In genomic region chr1:179311149-179311700, GRCh38 we compare ENCODE assay signal across 24 cellular contexts. TPM values are rescaled to one million over a fixed set of nuclear protein-coding genes. Genes with fewer than 3 reads are reported as not detected.
DNase-seq lines count a peak whose midpoint lies in the region; ATAC-seq, FAIRE-seq and TF ChIP-seq lines count a peak whose summit lies in the region.
"Had no signal": no experiment of that assay in that cellular context is flagged by ENCODE, and none has a peak within 500 bp of the region (broad histone marks: within the 10 kb centered on the region; RNA-seq: fewer than 3 reads in every experiment).

No MANE protein-coding gene starts in this region.

- H3K9ac ChIP-seq in keratinocyte (ENCODE audit: control insufficient read depth, extremely low read depth, insufficient read depth, low read length), result peak overlapping the region; percentile 48
- H3K9ac ChIP-seq: BLaER1 had no signal

- peaks cover 59% of the 10 kb centered on the region for H3K79me2 ChIP-seq in keratinocyte (ENCODE audit: control insufficient read depth, insufficient read depth, low read length)

- DNase-seq in Right ventricle myocardium superior (no peak), left cardiac atrium (no peak), adrenal gland (no peak), keratinocyte (ENCODE audit: low read depth, low spot score) (no peak), upper lobe of right lung (no peak), NCI-H2029 (lab: John Stamatoyannopoulos, UW) (no peak), DMS153 treated with DMSO at 0.1 percent for 48 hours (lab: John Stamatoyannopoulos, UW; ENCODE audit: unreplicated experiment) (no peak)
- DNase-seq: activated gamma-delta T cell treated with Interleukin-2 at 50 U/mL for 16 hours; COR-L47; DND-41; heart right ventricle; midbrain; NCI-H1694; NCI-H2171; NCI-H524; nephron progenitor cell; NK-92 treated with Interleukin-12 subunit alpha and Interleukin-12 subunit beta, amount 100 ng/mL, for 24 hours had no signal

- no peaks in the 10 kb centered on the region for H4K20me1 ChIP-seq in keratinocyte (ENCODE audit: control insufficient read depth, extremely low read depth, insufficient read depth, low read length)

- H3K27ac ChIP-seq in adrenal gland (peak overlapping the region in 4 of 5 donors; percentile 16 to 78 (median 44)), keratinocyte (ENCODE audit: control insufficient read depth, insufficient read depth, low read length) (peak overlapping the region; percentile 95), upper lobe of right lung (peak overlapping the region; percentile 15)
- H3K27ac ChIP-seq: BLaER1 had no signal

- H3K9me3 ChIP-seq in adrenal gland (replicated peaks in 1 of 3) (no peaks in the 10 kb centered on the region), keratinocyte (ENCODE audit: control insufficient read depth, low read depth, low read length) (no peaks in the 10 kb centered on the region), upper lobe of right lung (no peaks in the 10 kb centered on the region)
- H3K9me3 ChIP-seq: BLaER1, heart right ventricle had no signal

- no peaks in the 10 kb centered on the region for H3K9me1 ChIP-seq in keratinocyte (ENCODE audit: control insufficient read depth, extremely low read depth, insufficient read depth, low read length)

- no peak for FAIRE-seq in keratinocyte (lab: Jason Lieb, UNC)

- H3K4me3 ChIP-seq in adrenal gland, result no peak overlapping the region
- H3K4me3 ChIP-seq in keratinocyte (ENCODE audit: control insufficient read depth in 2 of 3, extremely low read depth in 1 of 3, insufficient read depth in 2 of 3, low read depth in 1 of 3, low read length in 3 of 3), result no peak overlapping the region
- H3K4me3 ChIP-seq in upper lobe of right lung, result no peak overlapping the region
- H3K4me3 ChIP-seq: BLaER1, heart right ventricle had no signal

- no peaks in the 10 kb centered on the region for H3K27me3 ChIP-seq in adrenal gland
- no peaks in the 10 kb centered on the region for H3K27me3 ChIP-seq in keratinocyte (ENCODE audit: control insufficient read depth, extremely low read depth, insufficient read depth, low read length)
- no peaks in the 10 kb centered on the region for H3K27me3 ChIP-seq in upper lobe of right lung
- H3K27me3 ChIP-seq: BLaER1, heart right ventricle had no signal

- H3K36me3 ChIP-seq in adrenal gland (replicated peaks in 1 of 2) (peaks cover 0 to 15% of the 10 kb centered on the region in 2 donors), keratinocyte (ENCODE audit: control insufficient read depth in 2 of 2, extremely low read depth in 1 of 2, insufficient read depth in 2 of 2, low read length in 2 of 2) (peaks cover 4 to 13% of the 10 kb centered on the region in 2 experiments), upper lobe of right lung (peaks cover 17% of the 10 kb centered on the region)

- H3K4me1 ChIP-seq in adrenal gland (replicated peaks in 1 of 2) (peaks cover 11 to 46% of the 10 kb centered on the region in 2 donors), keratinocyte (ENCODE audit: control insufficient read depth, extremely low read depth, insufficient read depth, low read length) (peaks cover 18% of the 10 kb centered on the region), upper lobe of right lung (no peaks in the 10 kb centered on the region)
- H3K4me1 ChIP-seq: BLaER1 had no signal

- dilution Hi-C loops in keratinocyte (cut with MboI; ENCODE audit: extremely low pct_ligation_motif_present, low sequenced_read_pairs), result no loop called here

- H3K4me2 ChIP-seq in keratinocyte (ENCODE audit: control insufficient read depth, extremely low read depth, insufficient read depth, low read depth, low read length), result peak overlapping the region; percentile 69
- H3K4me2 ChIP-seq: BLaER1 had no signal

- intact Hi-C loops in Right ventricle myocardium superior (cut with DNase I), result no loop called here
- intact Hi-C loops in left cardiac atrium (cut with DNase I), result no loop called here
- intact Hi-C loops in adrenal gland (cut with DNase I), result no loop called here
- intact Hi-C loops in upper lobe of right lung (cut with DNase I), result no loop called here

- TF ChIP-seq CTCF in adrenal gland (IDR thresholded peaks at IDR 0.05) (no peak), keratinocyte (optimal IDR thresholded peaks at IDR 0.05 in 1 of 3, IDR thresholded peaks at IDR 0.05 in 1 of 3, conservative IDR thresholded peaks at IDR 0.05 in 1 of 3; ENCODE audit: extremely low read depth in 1 of 3, insufficient read depth in 2 of 3, low read length in 3 of 3) (no peak), upper lobe of right lung (IDR thresholded peaks at IDR 0.05) (no peak)

- 73 to 81% (median 77%) methylated on average over 5 of the region's 5 CpGs for WGBS in adrenal gland, 4 donors

- no peak for TF ChIP-seq POLR2A in adrenal gland (IDR thresholded peaks at IDR 0.05)

- H2AFZ ChIP-seq in keratinocyte (ENCODE audit: control insufficient read depth, low read length), result no peak overlapping the region

- ATAC-seq in Right ventricle myocardium superior (ENCODE audit: poor library complexity) (peak; percentile 53), left cardiac atrium (no peak), upper lobe of right lung (no peak), HG02970 (IDR thresholded peaks at IDR 0.05; ENCODE audit: low FRiP score, unreplicated experiment) (no peak)
- ATAC-seq: left lobe of liver, Panc1 had no signal

RNA-seq across cellular contexts. Expression of gene SOAT1, which starts 17.6 kb away (rescaled TPM):
- total RNA-seq in Right ventricle myocardium superior (8.5 TPM), left cardiac atrium (10 to 100 TPM; 20.6 to 21.8 TPM), adrenal gland (100 to 1,000 TPM; 127 to 803 (median 239) TPM), upper lobe of right lung (116 TPM)
- polyA plus RNA-seq in adrenal gland (100 to 1,000 TPM in 1 of 3 donors, 10 to 100 TPM in 2; 36.9 to 675 (median 49.4) TPM), keratinocyte (46.7 to 62.9 TPM (median 49.6 TPM) in 3 replicates)
- 8.2 TPM for polyA plus RNA-seq in keratinocyte (2011; ENCODE audit: low read depth)
- polyA plus RNA-seq in keratinocyte (2011; cell fraction: cytosol; rRNA removed), result 14.7 and 41.8 TPM in 2 replicates
- 73.1 and 94.5 TPM in 2 replicates for polyA plus RNA-seq in keratinocyte (2011; cell fraction: nucleus; rRNA removed)
- polyA plus RNA-seq in keratinocyte (2012; ENCODE audit: low replicate concordance), result 12.5 and 33.5 TPM in 2 replicates
- 30.6 to 119 TPM (median 78.3 TPM) in 3 replicates for polyA minus RNA-seq in keratinocyte
- 17.8 TPM for polyA minus RNA-seq in keratinocyte (2011; cell fraction: cytosol; rRNA and poly(A)+ RNA removed)
- polyA minus RNA-seq in keratinocyte (2011; cell fraction: nucleus; rRNA and poly(A)+ RNA removed), result 43.9 and 109 TPM in 2 replicates

RNA-seq across cellular contexts. Expression of gene AXDND1, which starts 54.5 kb away (rescaled TPM):
- total RNA-seq in Right ventricle myocardium superior, result not detected
- total RNA-seq in left cardiac atrium, result under 1 TPM in 1 of 2 donors, not detected in 1; 0.44 TPM
- total RNA-seq in adrenal gland, result 10 to 100 TPM in 1 of 8 donors, 1 to 10 TPM in 6, not detected in 1; 1.2 to 24.6 (median 3.6) TPM
- polyA plus RNA-seq in adrenal gland, result 1 to 10 TPM; 1.3 to 4.0 (median 3.8) TPM
- polyA plus RNA-seq in keratinocyte, result 0.04 to 0.10 TPM in 2 of 3 replicates, not detected in the other
- 0.82 TPM for polyA plus RNA-seq in keratinocyte (2011; ENCODE audit: low read depth)
- polyA plus RNA-seq in keratinocyte (2011; cell fraction: cytosol; rRNA removed), result 0.14 and 0.16 TPM in 2 replicates
- polyA plus RNA-seq in keratinocyte (2011; cell fraction: nucleus; rRNA removed), result 0.59 and 0.72 TPM in 2 replicates
- polyA plus RNA-seq in keratinocyte (2012; ENCODE audit: low replicate concordance), result 0.31 TPM in 1 of 2 replicates, not detected in the other
- polyA minus RNA-seq in keratinocyte, result 0.13 to 0.58 TPM in 2 of 3 replicates, not detected in the other
- polyA minus RNA-seq in keratinocyte (2011; cell fraction: cytosol; rRNA and poly(A)+ RNA removed), result not detected
- 0.31 TPM in 1 of 2 replicates, not detected in the other for polyA minus RNA-seq in keratinocyte (2011; cell fraction: nucleus; rRNA and poly(A)+ RNA removed)
- not detected for total RNA-seq in upper lobe of right lung
- total RNA-seq: A673, dermis microvascular lymphatic vessel endothelial cell, HT-29, left lobe of liver had no signal

Comparison
In these comparisons a context has a peak if more than half of its experiments do, and no peak if none do; other contexts are left out.
1. H3K27ac ChIP-seq: peak in every context shown above with its lines; median percentile 95 in keratinocyte; 44 in adrenal gland; 15 in upper lobe of right lung.